In genomic region chr15:42584031-42584765, GRCh38 we compare ENCODE assay signal across 12 cellular contexts. TPM values are rescaled to one million over a fixed set of nuclear protein-coding genes. Genes with fewer than 3 reads are reported as not detected.
A peak's percentile ranks its signal among the peaks of the same experiment; 100 is the strongest.
DNase-seq lines count a peak whose midpoint lies in the region; ATAC-seq and TF ChIP-seq lines count a peak whose summit lies in the region.
"Had no signal": no experiment of that assay in that cellular context is flagged by ENCODE, and none has a peak within 500 bp of the region (broad histone marks: within the 10 kb centered on the region; RNA-seq: fewer than 3 reads in every experiment).

No MANE protein-coding gene starts in this region.

- 14% methylated on average over 4 of the region's 4 CpGs for WGBS in esophagus muscularis mucosa
- WGBS in prostate gland, result 35% methylated on average over 4 of the region's 4 CpGs

- H3K4me1 ChIP-seq in OCI-LY7 (ENCODE audit: insufficient read depth, low read length, poor library complexity, severe bottlenecking) (peaks cover 34% of the 10 kb centered on the region), esophagus muscularis mucosa (peaks cover 48 to 87% (median 80%) of the 10 kb centered on the region in 4 donors), neuron (ENCODE audit: insufficient read depth, low read length) (peaks cover 26% of the 10 kb centered on the region), prostate gland (replicated peaks) (peaks cover 5% of the 10 kb centered on the region)

- intact Hi-C loops in OCI-LY7 (cut with micrococcal nuclease; ENCODE audit: unreplicated experiment) (no loop called here), esophagus muscularis mucosa (cut with DNase I) (no loop called here), prostate gland (cut with DNase I) (loop anchor here (10.0 kb wide), 1 partner anchor 61 kb away; no protein-coding TSS in a partner anchor)

- no peaks in the 10 kb centered on the region for H3K9me2 ChIP-seq in OCI-LY7 (ENCODE audit: insufficient read depth, low read length)

- no peak overlapping the region for H3K27ac ChIP-seq in OCI-LY7 (ENCODE audit: low read depth, low read length, poor library complexity, severe bottlenecking)
- H3K27ac ChIP-seq in esophagus muscularis mucosa (replicated peaks in 1 of 4), result peak overlapping the region; percentile 75 to 83 (median 81)
- peak overlapping the region in 1 of 2 donors; percentile 31 for H3K27ac ChIP-seq in prostate gland
- H3K27ac ChIP-seq: SK-N-MC had no signal

- CTCF ChIA-PET in OCI-LY7 (lab: Charles Lee; ENCODE audit: unreplicated experiment), result no interaction called here

- no peak for ATAC-seq in GM18907 (IDR thresholded peaks at IDR 0.05; ENCODE audit: unreplicated experiment)

- no peak for TF ChIP-seq EP300 in esophagus muscularis mucosa (IDR thresholded peaks at IDR 0.05)

- H3K4me2 ChIP-seq in OCI-LY7 (ENCODE audit: low read length), result peak overlapping the region; percentile 28; the same call in 1 of the 2 replicates

- H3K9me3 ChIP-seq in OCI-LY7 (ENCODE audit: low read length), result no peaks in the 10 kb centered on the region
- H3K9me3 ChIP-seq in esophagus muscularis mucosa, result no peaks in the 10 kb centered on the region
- H3K9me3 ChIP-seq in neuron (ENCODE audit: low read length), result no peaks in the 10 kb centered on the region
- no peaks in the 10 kb centered on the region for H3K9me3 ChIP-seq in prostate gland

- no peaks in the 10 kb centered on the region for H4K20me1 ChIP-seq in OCI-LY7 (ENCODE audit: insufficient read depth, low read length)

- H3K4me3 ChIP-seq in OCI-LY7 (ENCODE audit: low read depth, low read length, poor library complexity, severe bottlenecking) (no peak overlapping the region), esophagus muscularis mucosa (peak overlapping the region; percentile 31 to 53 (median 44)), neuron (ENCODE audit: low read length) (no peak overlapping the region), prostate gland (no peak overlapping the region)
- H3K4me3 ChIP-seq: SK-N-MC had no signal

- TF ChIP-seq CTCF in OCI-LY7 (conservative IDR thresholded peaks at IDR 0.05; ENCODE audit: low read length), result no peak
- no peak for TF ChIP-seq CTCF in esophagus muscularis mucosa (IDR thresholded peaks at IDR 0.05)
- no peak for TF ChIP-seq CTCF in prostate gland (IDR thresholded peaks at IDR 0.05)

- no peaks in the 10 kb centered on the region for H3K27me3 ChIP-seq in esophagus muscularis mucosa
- no peaks in the 10 kb centered on the region for H3K27me3 ChIP-seq in neuron (ENCODE audit: insufficient read depth, low read length)
- H3K27me3 ChIP-seq in prostate gland (replicated peaks; ENCODE audit: insufficient read depth), result no peaks in the 10 kb centered on the region

- BruUV-seq in OCI-LY7 (replicated peaks; lab: Mats Ljungman, UMichigan), result no TSS peak

- POLR2A ChIA-PET in OCI-LY7 (lab: Charles Lee), result interaction anchor here (0.6 to 1.4 kb wide), 4 partner anchors 9 to 33 kb away, joined by 3 to 4 read pairs (median 4); partner anchors contain the start of gene STARD9

- H3K79me2 ChIP-seq in OCI-LY7 (ENCODE audit: insufficient read depth, low read depth, low read length), result no peaks in the 10 kb centered on the region

- DNase-seq in C1 segment of cervical spinal cord (lab: John Stamatoyannopoulos, UW) (peak in 8 of 14 donors; percentile 1 to 51 (median 24)), OCI-LY7 (ENCODE audit: low spot score) (no peak), esophagus muscularis mucosa (ENCODE audit: extremely low spot score) (no peak), prostate gland (ENCODE audit: low spot score) (no peak), Kasumi-1 (lab: John Stamatoyannopoulos, UW) (no peak)
- no peak for DNase-seq in NK-92 treated with Interleukin-12 subunit alpha and Interleukin-12 subunit beta, amount 100 ng/mL, for 24 hours (lab: John Stamatoyannopoulos, UW)
- DNase-seq: activated CD4-positive, alpha-beta T cell treated with anti-CD3 and anti-CD28 coated beads, Interleukin-2, amount 50 U/mL, for 1 hour; AML-193; kidney glomerular epithelial cell had no signal

- peaks cover 10% of the 10 kb centered on the region for H3K36me3 ChIP-seq in OCI-LY7 (ENCODE audit: insufficient read depth, low read length)
- H3K36me3 ChIP-seq in esophagus muscularis mucosa, result peaks cover 0 to 14% (median 12%) of the 10 kb centered on the region in 4 donors
- H3K36me3 ChIP-seq in neuron (ENCODE audit: insufficient read depth, low read length), result peaks cover 12% of the 10 kb centered on the region
- H3K36me3 ChIP-seq in prostate gland, result no peaks in the 10 kb centered on the region

- TF ChIP-seq POLR2A in esophagus muscularis mucosa (IDR thresholded peaks at IDR 0.05; ENCODE audit: low read depth) (no peak), prostate gland (IDR thresholded peaks at IDR 0.05) (no peak)

- H2AFZ ChIP-seq in OCI-LY7 (ENCODE audit: low read length) (0 out of 2 replicates have a peak overlapping the region, but pooled peaks have one; percentile 11), neuron (ENCODE audit: low read depth, low read length) (peak overlapping the region; percentile 33)

RNA-seq across cellular contexts. Expression of gene STARD9, which starts 8.8 kb away (rescaled TPM):
- total RNA-seq in OCI-LY7 (2014; rRNA removed; shearing (Covaris generic)), result 15.3 and 15.4 TPM in 2 replicates
- 8.9 and 9.4 TPM in 2 replicates for total RNA-seq in OCI-LY7 (2022)
- total RNA-seq in esophagus muscularis mucosa, result 10 to 100 TPM; 14.2 to 46.9 (median 33.3) TPM
- 10 to 100 TPM in 1 of 2 donors, 1 to 10 TPM in 1; 2.6 to 45.8 TPM for total RNA-seq in prostate gland

RNA-seq across cellular contexts. Expression of gene HAUS2, which starts 35.6 kb away (rescaled TPM):
- 44.9 and 50.4 TPM in 2 replicates for total RNA-seq in OCI-LY7 (2014; rRNA removed; shearing (Covaris generic))
- 40.3 and 43.7 TPM in 2 replicates for total RNA-seq in OCI-LY7 (2022)
- total RNA-seq in esophagus muscularis mucosa, result 10 to 100 TPM; 13.2 to 28.2 (median 16.0) TPM
- total RNA-seq in prostate gland, result 10 to 100 TPM; 27.5 to 41.9 TPM

RNA-seq across cellular contexts. Expression of gene LRRC57, which starts 35.6 kb away (rescaled TPM):
- 17.9 and 18.5 TPM in 2 replicates for total RNA-seq in OCI-LY7 (2014; rRNA removed; shearing (Covaris generic))
- total RNA-seq in OCI-LY7 (2022) (21.1 and 29.0 TPM in 2 replicates), esophagus muscularis mucosa (10 to 100 TPM; 12.8 to 20.1 (median 17.3) TPM), prostate gland (10 to 100 TPM in 1 of 2 donors, 1 to 10 TPM in 1; 9.8 to 21.8 TPM)

Comparison
In these comparisons a context has a peak if more than half of its experiments do, and no peak if none do; other contexts are left out.
1. DNase-seq: peak in C1 segment of cervical spinal cord (8 of 14); none in OCI-LY7 (single experiment), esophagus muscularis mucosa (single experiment), NK-92 treated with Interleukin-12 subunit alpha and Interleukin-12 subunit beta, amount 100 ng/mL, for 24 hours (single experiment), prostate gland (single experiment) and Kasumi-1 (0 of 2).
2. H3K4me3 ChIP-seq: peak in esophagus muscularis mucosa (4 of 4); none in OCI-LY7 (single experiment), neuron (single experiment) and prostate gland (0 of 2).